ENCODE assay signal across 10 cellular contexts in the genomic region with DNA sequence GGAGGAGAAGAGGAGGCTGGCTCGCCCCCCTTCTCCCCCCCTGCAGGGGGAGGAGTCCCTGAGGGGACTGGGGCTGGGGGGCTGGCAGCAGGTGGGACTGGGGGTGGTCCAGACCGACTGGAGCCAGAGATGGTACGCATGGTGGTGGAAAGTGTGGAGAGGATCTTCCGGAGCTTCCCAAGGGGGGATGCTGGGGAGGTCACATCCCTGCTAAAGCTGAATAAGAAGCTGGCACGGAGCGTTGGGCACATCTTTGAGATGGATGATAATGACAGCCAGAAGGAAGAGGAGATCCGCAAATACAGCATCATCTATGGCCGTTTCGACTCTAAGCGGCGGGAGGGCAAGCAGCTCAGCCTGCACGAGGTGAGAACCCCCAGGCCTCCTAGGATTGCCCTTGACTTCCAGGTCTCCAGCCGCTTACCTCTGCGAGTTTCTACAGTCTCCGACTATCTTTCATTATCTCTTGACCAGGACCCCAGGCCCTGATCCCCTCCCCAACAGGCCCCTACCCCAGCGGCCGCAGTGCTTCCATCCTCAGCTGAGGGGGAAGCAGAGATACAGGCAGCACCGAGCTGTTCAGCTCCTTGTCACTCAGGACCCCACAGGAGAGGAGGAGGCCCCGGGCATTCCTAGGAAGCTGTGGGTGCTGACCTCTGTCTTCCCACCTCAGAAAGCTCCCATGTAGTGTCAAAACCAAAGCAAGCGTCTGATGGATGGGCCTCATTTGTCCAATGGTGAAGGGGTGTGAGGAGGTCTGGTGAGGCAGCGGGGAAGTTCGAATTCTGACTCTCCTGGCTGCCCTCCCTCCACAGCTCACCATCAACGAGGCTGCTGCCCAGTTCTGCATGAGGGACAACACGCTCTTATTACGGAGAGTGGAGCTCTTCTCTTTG. TPM values are rescaled to one million over a fixed set of nuclear protein-coding genes. Genes with fewer than 3 reads are reported as not detected.
DNase-seq lines count a peak whose midpoint lies in the region; ATAC-seq and TF ChIP-seq lines count a peak whose summit lies in the region.
"Had no signal": no experiment of that assay in that cellular context is flagged by ENCODE, and none has a peak within 500 bp of the region (broad histone marks: within the 10 kb centered on the region; RNA-seq: fewer than 3 reads in every experiment).

No MANE protein-coding gene starts in this region.

- peak overlapping the region in 5 of 8 donors; percentile 0 to 64 (median 16) for H3K4me3 Mint-ChIP-seq in CD4-positive, alpha-beta memory T cell

- intact Hi-C loops in CD4-positive, alpha-beta memory T cell (cut with micrococcal nuclease) = no loop called here
- intact Hi-C loops in esophagus muscularis mucosa (cut with DNase I) = loop anchor here (10.0 kb wide), 1 partner anchor 457 kb away; a partner anchor contains a TSS

- TF ChIP-seq EP300 in esophagus muscularis mucosa (IDR thresholded peaks at IDR 0.05) = no peak

- H3K9me3 Mint-ChIP-seq in CD4-positive, alpha-beta memory T cell = no peaks in the 10 kb centered on the region

- H3K36me3 Mint-ChIP-seq in CD4-positive, alpha-beta memory T cell = peaks cover 8 to 52% of the 10 kb centered on the region in 2 donors

- peak in 1 of 5 donors; percentile 9 for DNase-seq in CD4-positive, alpha-beta memory T cell
- no peak for DNase-seq in RWPE1 (ENCODE audit: low spot score)
- no peak for DNase-seq in esophagus muscularis mucosa (ENCODE audit: extremely low spot score)
- DNase-seq in skeletal muscle cell (ENCODE audit: low read depth) = no peak
- DNase-seq in NCI-H345 (lab: John Stamatoyannopoulos, UW) = no peak
- no peak for DNase-seq in DMS153 (lab: John Stamatoyannopoulos, UW)
- DNase-seq: foreskin keratinocyte, NCI-H1436 treated with DMSO at 0.1 percent for 48 hours had no signal

- H3K4me3 ChIP-seq in CD4-positive, alpha-beta memory T cell (ENCODE audit: low read length in 2 of 2) = no peak overlapping the region
- H3K4me3 ChIP-seq in esophagus muscularis mucosa (peak overlapping the region; percentile 88 to 96 (median 92)), skeletal muscle cell (ENCODE audit: low read depth, low read length) (peak overlapping the region; percentile 94)

- CTCF ChIA-PET in CD4-positive, alpha-beta memory T cell (lab: Charles Lee; ENCODE audit: partially characterized antibody) = interaction anchor here (1.1 to 11.0 kb wide), 10 partner anchors 9 to 83 kb away, joined by 3 to 184 read pairs (median 6); a partner anchor contains a TSS
- CTCF ChIA-PET in RWPE1 (lab: Yijun Ruan, JAX) = interaction anchor here (0.5 to 2.7 kb wide), 5 partner anchors 19 to 29 kb away, joined by 3 to 15 read pairs (median 7); a partner anchor contains a TSS

- H3K4me1 ChIP-seq in CD4-positive, alpha-beta memory T cell (ENCODE audit: insufficient read depth, low read length) = peaks cover 52% of the 10 kb centered on the region
- peaks cover 47 to 77% (median 67%) of the 10 kb centered on the region in 4 donors for H3K4me1 ChIP-seq in esophagus muscularis mucosa

- no peak overlapping the region for H3K27ac ChIP-seq in CD4-positive, alpha-beta memory T cell (ENCODE audit: low read depth, low read length)
- H3K27ac ChIP-seq in RWPE1 (peak overlapping the region; percentile 100), esophagus muscularis mucosa (replicated peaks in 1 of 4) (peak overlapping the region; percentile 99 to 100 (median 100))
- H3K27ac ChIP-seq: foreskin keratinocyte had no signal

- H3K27me3 ChIP-seq in CD4-positive, alpha-beta memory T cell (ENCODE audit: insufficient read depth, low read length) = no peaks in the 10 kb centered on the region
- no peaks in the 10 kb centered on the region for H3K27me3 ChIP-seq in esophagus muscularis mucosa
- H3K27me3 ChIP-seq: foreskin keratinocyte had no signal

- H3K36me3 ChIP-seq in CD4-positive, alpha-beta memory T cell (ENCODE audit: insufficient read depth, low read length) = peaks cover 25% of the 10 kb centered on the region
- peaks cover 28 to 55% (median 53%) of the 10 kb centered on the region in 4 donors for H3K36me3 ChIP-seq in esophagus muscularis mucosa

- 64% methylated on average over 20 of the region's 25 CpGs for WGBS in esophagus muscularis mucosa

- TF ChIP-seq CTCF in RWPE1 (conservative IDR thresholded peaks at IDR 0.05; ENCODE audit: low read depth) (no peak), esophagus muscularis mucosa (IDR thresholded peaks at IDR 0.05) (no peak)

- H3K27me3 Mint-ChIP-seq in CD4-positive, alpha-beta memory T cell = no peaks in the 10 kb centered on the region

- H3K27ac Mint-ChIP-seq in CD4-positive, alpha-beta memory T cell = peak overlapping the region in 6 of 7 donors; percentile 61 to 93 (median 84)

- no peaks in the 10 kb centered on the region for H3K9me3 ChIP-seq in CD4-positive, alpha-beta memory T cell (ENCODE audit: control insufficient read depth in 1 of 2, low read length in 2 of 2)
- H3K9me3 ChIP-seq in esophagus muscularis mucosa = no peaks in the 10 kb centered on the region

- no peak for TF ChIP-seq POLR2A in esophagus muscularis mucosa (IDR thresholded peaks at IDR 0.05; ENCODE audit: low read depth)

- POLR2A ChIA-PET in CD4-positive, alpha-beta memory T cell (lab: Charles Lee; ENCODE audit: partially characterized antibody) = interaction anchor here (0.9 to 17.6 kb wide), 6 partner anchors 9 to 456 kb away, joined by 3 to 622 read pairs (median 58); a partner anchor contains a TSS
- POLR2A ChIA-PET in RWPE1 (lab: Yijun Ruan, JAX; ENCODE audit: low non-redundant PET) = interaction anchor here (0.6 to 3.0 kb wide), 3 partner anchors 13 to 20 kb away, joined by 4 to 11 read pairs (median 7); a partner anchor contains a TSS

- no peak for ATAC-seq in HG03442 (IDR thresholded peaks at IDR 0.05; ENCODE audit: unreplicated experiment)
- no peak for ATAC-seq in HG02938 (IDR thresholded peaks at IDR 0.05; ENCODE audit: unreplicated experiment)
- ATAC-seq: foreskin keratinocyte had no signal

- peaks cover 28 to 78% (median 45%) of the 10 kb centered on the region in 4 donors for H3K4me1 Mint-ChIP-seq in CD4-positive, alpha-beta memory T cell

RNA-seq across cellular contexts. Expression of a gene that starts 3.0 kb away (rescaled TPM):
- total RNA-seq in CD4-positive, alpha-beta memory T cell = 10 to 100 TPM; 17.5 to 19.5 TPM
- 1 to 10 TPM in 1 of 2 donors, under 1 TPM in 1; 0.41 to 1.8 TPM for polyA plus RNA-seq in CD4-positive, alpha-beta memory T cell
- total RNA-seq in esophagus muscularis mucosa = 10 to 100 TPM; 21.6 to 41.5 (median 35.1) TPM

RNA-seq across cellular contexts. Expression of a gene that starts 13.3 kb away (rescaled TPM):
- total RNA-seq in CD4-positive, alpha-beta memory T cell = 10 to 100 TPM; 27.2 TPM
- 1 to 10 TPM; 4.6 to 6.5 TPM for polyA plus RNA-seq in CD4-positive, alpha-beta memory T cell
- 10 to 100 TPM in 2 of 4 donors, 1 to 10 TPM in 2; 8.3 to 11.8 (median 10.0) TPM for total RNA-seq in esophagus muscularis mucosa

RNA-seq across cellular contexts. Expression of a gene that starts 19.3 kb away (rescaled TPM):
- 100 to 1,000 TPM; 399 to 424 TPM for total RNA-seq in CD4-positive, alpha-beta memory T cell
- polyA plus RNA-seq in CD4-positive, alpha-beta memory T cell = 10 to 100 TPM; 78.4 to 91.7 TPM
- total RNA-seq in esophagus muscularis mucosa = 100 to 1,000 TPM; 111 to 168 (median 157) TPM

RNA-seq across cellular contexts. Expression of a gene that starts 36.4 kb away (rescaled TPM):
- 10 to 100 TPM in 1 of 2 experiments, 1 to 10 TPM in 1; 9.7 to 11.6 TPM for total RNA-seq in CD4-positive, alpha-beta memory T cell
- polyA plus RNA-seq in CD4-positive, alpha-beta memory T cell = under 1 TPM in 1 of 2 donors, not detected in 1; 0.38 TPM
- 100 to 1,000 TPM; 203 to 338 (median 250) TPM for total RNA-seq in esophagus muscularis mucosa

RNA-seq across cellular contexts. Expression of a gene that starts 42.0 kb away (rescaled TPM):
- 1 to 10 TPM; 1.2 to 3.0 TPM for total RNA-seq in CD4-positive, alpha-beta memory T cell
- not detected for polyA plus RNA-seq in CD4-positive, alpha-beta memory T cell
- total RNA-seq in esophagus muscularis mucosa = 1 to 10 TPM in 1 of 4 donors, under 1 TPM in 3; 0.06 to 1.1 (median 0.83) TPM
- total RNA-seq: foreskin keratinocyte had no signal
- polyA plus RNA-seq: foreskin keratinocyte had no signal

Comparison
In these comparisons a context has a peak if more than half of its experiments do, and no peak if none do; other contexts are left out.
1. H3K4me3 ChIP-seq: peak in esophagus muscularis mucosa (4 of 4) and skeletal muscle cell (single experiment); none in CD4-positive, alpha-beta memory T cell (0 of 2).